27 cellular contexts compared by ENCODE assay signal in the genomic region with DNA sequence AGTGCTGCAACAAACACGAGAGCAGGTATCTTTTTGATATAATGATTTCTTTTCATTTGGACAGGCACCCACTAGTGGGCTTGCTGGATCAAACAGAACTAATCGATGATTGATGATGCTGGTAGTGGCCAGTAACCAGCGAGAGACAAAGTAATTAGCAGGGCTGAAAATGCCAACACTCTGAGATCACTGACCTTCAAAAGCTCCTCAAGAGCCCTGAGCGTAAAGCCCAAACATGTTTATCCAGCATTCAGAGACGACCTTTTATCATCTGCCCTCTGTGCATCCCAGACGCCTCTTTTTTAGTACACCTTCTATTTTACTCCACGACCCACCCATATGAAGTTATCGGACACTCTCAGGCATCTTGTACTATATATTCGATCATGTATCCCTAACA.
"Had no signal": no experiment of that assay in that cellular context is flagged by ENCODE, and none has a peak within 500 bp of the region (broad histone marks: within the 10 kb centered on the region; RNA-seq: fewer than 3 reads in every experiment).

No MANE protein-coding gene starts in this region.

- H3K27me3 ChIP-seq: brain microvascular endothelial cell, colonic mucosa had no signal

- H3K4me1 ChIP-seq: colonic mucosa had no signal

- H3K9me3 ChIP-seq: colonic mucosa had no signal

- ATAC-seq: activated CD4-positive, CD25-positive, alpha-beta regulatory T cell treated with anti-CD3 and anti-CD28 coated beads, Interleukin-2, amount 50 U/mL, for 24 hours; activated CD8-positive, alpha-beta T cell treated with anti-CD3 and anti-CD28 coated beads for 36 hours; activated T-cell treated with anti-CD3 and anti-CD28 coated beads, Interleukin-2, amount 50 U/mL, for 4 hours; activated T-helper 17 cell treated with anti-CD3 and anti-CD28 coated beads, Interleukin-2, amount 50 U/mL, for 72 hours; esophagus mucosa; T-helper 17 cell had no signal

- H3K36me3 ChIP-seq: brain microvascular endothelial cell, colonic mucosa, WERI-Rb-1 had no signal

- H3K27ac ChIP-seq: brain microvascular endothelial cell, colonic mucosa, WERI-Rb-1 had no signal

- H3K4me3 ChIP-seq: colonic mucosa had no signal

- DNase-seq: activated B cell treated with CpG ODN at 0.5 μM for 24 hours; activated CD4-positive, alpha-beta T cell treated with anti-CD3 and anti-CD28 coated beads for 48 hours; activated CD4-positive, alpha-beta T cell treated with anti-CD3 and anti-CD28 coated beads, Interleukin-2, amount 50 U/mL, for 1 hour; activated CD4-positive, alpha-beta T cell treated with anti-CD3 and anti-CD28 coated beads, Interleukin-2, amount 50 U/mL, for 48 hours; activated CD8-positive, alpha-beta memory T cell treated with anti-CD3 and anti-CD28 coated beads for 24 hours; activated CD8-positive, alpha-beta T cell treated with anti-CD3 and anti-CD28 coated beads for 36 hours; activated effector memory CD4-positive, alpha-beta T cell treated with Interleukin-2 at 50 U/mL for 16 hours; activated gamma-delta T cell treated with Interleukin-2 at 50 U/mL for 16 hours; activated naive CD4-positive, alpha-beta T cell treated with anti-CD3 and anti-CD28 coated beads, Interleukin-2, amount 50 U/mL, for 16 hours; activated naive CD4-positive, alpha-beta T cell treated with Interleukin-2 at 50 U/mL for 16 hours; activated T-cell treated with anti-CD3 and anti-CD28 coated beads, Interleukin-2, amount 50 U/mL, for 4 hours; amniotic stem cell; anterior cingulate cortex; brain microvascular endothelial cell; central memory CD4-positive, alpha-beta T cell; cerebellar nuclear complex; colonic mucosa; effector memory CD4-positive, alpha-beta T cell; endodermal cell; foreskin fibroblast; T-helper 1 cell; T-helper 17 cell; T1000; WERI-Rb-1 had no signal
